7 cellular contexts compared by ENCODE assay signal in genomic region chr2:138502253-138503086, GRCh38. TPM values are rescaled to one million over a fixed set of nuclear protein-coding genes. Genes with fewer than 3 reads are reported as not detected.
DNase-seq lines count a peak whose midpoint lies in the region; ATAC-seq and TF ChIP-seq lines count a peak whose summit lies in the region.

No MANE protein-coding gene starts in this region.

- no peak for TF ChIP-seq EP300 in transverse colon (IDR thresholded peaks at IDR 0.05; ENCODE audit: low read depth)

- WGBS in transverse colon (ENCODE audit: low coverage in 1 of 2), 2 donors, result 1 to 3% methylated on average over 12 to 26 of the region's 26 CpGs

- H3K9me3 ChIP-seq in Peyer's patch (no peaks in the 10 kb centered on the region), colonic mucosa (no peaks in the 10 kb centered on the region), lower lobe of right lung (no peaks in the 10 kb centered on the region), transverse colon (no peaks in the 10 kb centered on the region)

- DNase-seq in GM12864 (ENCODE audit: low read depth) (no peak), Peyer's patch (no peak), colonic mucosa (no peak), lower lobe of right lung (no peak), transverse colon (no peak), hepatic stellate cell (ENCODE audit: low spot score) (no peak)

- H3K36me3 ChIP-seq in Peyer's patch (no peaks in the 10 kb centered on the region), colonic mucosa (no peaks in the 10 kb centered on the region), lower lobe of right lung (no peaks in the 10 kb centered on the region), transverse colon (no peaks in the 10 kb centered on the region)

- in situ Hi-C loops in transverse colon (cut with MboI; ENCODE audit: low pct_ligation_motif_present in 1 of 4, low pct_unique_long_range_greater_than_20kb in 1 of 4, low sequenced_read_pairs in 3 of 4), result no loop called here

- H3K27ac ChIP-seq in Peyer's patch, result peak overlapping the region; percentile 85 to 94 (median 90)
- peak overlapping the region; percentile 91 for H3K27ac ChIP-seq in colonic mucosa
- peak overlapping the region; percentile 92 for H3K27ac ChIP-seq in lower lobe of right lung
- peak overlapping the region; percentile 90 to 96 (median 94) for H3K27ac ChIP-seq in transverse colon

- TF ChIP-seq POLR2A in Peyer's patch (IDR thresholded peaks at IDR 0.05) (no peak), transverse colon (IDR thresholded peaks at IDR 0.05) (no peak)

- H3K4me3 ChIP-seq in GM12864 (ENCODE audit: low read depth, low read length) (peak overlapping the region; percentile 70), Peyer's patch (peak overlapping the region; percentile 81 to 96 (median 92)), colonic mucosa (peak overlapping the region; percentile 87), lower lobe of right lung (peak overlapping the region; percentile 87), transverse colon (peak overlapping the region; percentile 80 to 93 (median 86))

- peak; percentile 0 for ATAC-seq in HG02588 (IDR thresholded peaks at IDR 0.05; ENCODE audit: unreplicated experiment)
- ATAC-seq in lower lobe of right lung, result peak; percentile 32 to 52

- intact Hi-C loops in colonic mucosa (cut with DNase I) (no loop called here), lower lobe of right lung (cut with DNase I) (no loop called here), transverse colon (cut with DNase I; ENCODE audit: low total_unique reads) (no loop called here)

- peak overlapping the region; percentile 85 to 91 for H3K9ac ChIP-seq in colonic mucosa (ENCODE audit: low read depth in 2 of 2, low read length in 2 of 2)

- peaks cover 0 to 30% (median 6%) of the 10 kb centered on the region in 4 donors for H3K4me1 ChIP-seq in Peyer's patch
- H3K4me1 ChIP-seq in colonic mucosa, result peaks cover 6% of the 10 kb centered on the region
- H3K4me1 ChIP-seq in lower lobe of right lung, result peaks cover 43% of the 10 kb centered on the region
- H3K4me1 ChIP-seq in transverse colon, result peaks cover 16 to 59% (median 35%) of the 10 kb centered on the region in 4 donors

- TF ChIP-seq CTCF in GM12864 (IDR thresholded peaks at IDR 0.05; ENCODE audit: low read depth, low read length, missing control alignments) (no peak), Peyer's patch (IDR thresholded peaks at IDR 0.05) (no peak), colonic mucosa (IDR thresholded peaks at IDR 0.05) (no peak), lower lobe of right lung (IDR thresholded peaks at IDR 0.05) (no peak), transverse colon (IDR thresholded peaks at IDR 0.05) (no peak)

- H3K27me3 ChIP-seq in Peyer's patch (no peaks in the 10 kb centered on the region), colonic mucosa (no peaks in the 10 kb centered on the region), lower lobe of right lung (ENCODE audit: low read depth) (no peaks in the 10 kb centered on the region), transverse colon (no peaks in the 10 kb centered on the region)

RNA-seq across cellular contexts. Expression of gene SPOPL, which starts 0.9 kb away (rescaled TPM):
- total RNA-seq in Peyer's patch (10 to 100 TPM; 18.8 to 28.1 (median 21.9) TPM), colonic mucosa (10 to 100 TPM; 23.5 to 38.0 TPM), lower lobe of right lung (34.2 TPM), transverse colon (1,000 to 10,000 TPM in 1 of 4 donors, 10 to 100 TPM in 3; 25.4 to 1,178 (median 36.7) TPM)
